Comparison of ENCODE assay signal across 5 cellular contexts in genomic region chr12:69853176-69853961, GRCh38. TPM values are rescaled to one million over a fixed set of nuclear protein-coding genes. Genes with fewer than 3 reads are reported as not detected.
"Had no signal": no experiment of that assay in that cellular context is flagged by ENCODE, and none has a peak within 500 bp of the region (broad histone marks: within the 10 kb centered on the region; RNA-seq: fewer than 3 reads in every experiment).

No MANE protein-coding gene starts in this region.

RNA-seq across cellular contexts. Expression of gene MYRFL, which starts 28.3 kb away (rescaled TPM):
- total RNA-seq: thoracic aorta, upper lobe of right lung, ureter, vagina had no signal
- polyA plus RNA-seq: urinary bladder had no signal
